9 cellular contexts compared by ENCODE assay signal in genomic region chr6:41937881-41938574, GRCh38. TPM values are rescaled to one million over a fixed set of nuclear protein-coding genes. Genes with fewer than 3 reads are reported as not detected.
A peak's percentile ranks its signal among the peaks of the same experiment; 100 is the strongest.
DNase-seq lines count a peak whose midpoint lies in the region; ATAC-seq and TF ChIP-seq lines count a peak whose summit lies in the region.
"Had no signal": no experiment of that assay in that cellular context is flagged by ENCODE, and none has a peak within 500 bp of the region (broad histone marks: within the 10 kb centered on the region; RNA-seq: fewer than 3 reads in every experiment).

No MANE protein-coding gene starts in this region.

- H3K27me3 Mint-ChIP-seq in nephron progenitor cell (ENCODE audit: low read depth, poor library complexity), result peaks cover 10% of the 10 kb centered on the region

- CTCF ChIA-PET in HEK293 (lab: Yijun Ruan, JAX), result interaction anchor here (1.0 to 13.4 kb wide), 12 partner anchors 12 to 276 kb away, joined by 3 to 160 read pairs (median 8); partner anchors contain the start of genes BYSL, MED20 and TOMM6

- H3K4me1 ChIP-seq in HEK293 (ENCODE audit: control insufficient read depth, insufficient read depth, low read length), result peaks cover 20% of the 10 kb centered on the region
- H3K4me1 ChIP-seq in breast epithelium, result peaks cover 19 to 26% of the 10 kb centered on the region in 2 donors

- H3K36me3 Mint-ChIP-seq in nephron progenitor cell (ENCODE audit: low read depth), result peaks cover 13% of the 10 kb centered on the region

- TF ChIP-seq POLR2A in breast epithelium (IDR thresholded peaks at IDR 0.05), result no peak

- no peaks in the 10 kb centered on the region for H3K27me3 ChIP-seq in breast epithelium

- no peak for TF ChIP-seq CTCF in HEK293 (tag by site-specific recombination; IDR thresholded peaks at IDR 0.05)
- TF ChIP-seq CTCF in breast epithelium (IDR thresholded peaks at IDR 0.05), result no peak
- TF ChIP-seq CTCF in nephron progenitor cell (IDR thresholded peaks at IDR 0.05), result no peak

- peak overlapping the region; percentile 22 for H3K27ac Mint-ChIP-seq in nephron progenitor cell

- DNase-seq in SK-N-MC (ENCODE audit: low read depth, low spot score) (no peak), breast epithelium (ENCODE audit: low spot score in 2 of 2) (no peak), nephron progenitor cell (no peak), NCI-H226 (no peak), SK-N-DZ (ENCODE audit: low spot score) (no peak), NCI-H146 (lab: John Stamatoyannopoulos, UW) (no peak)

- intact Hi-C loops in breast epithelium (cut with DNase I; ENCODE audit: low total_unique reads), result loop anchor here (10.0 kb wide), 2 partner anchors 153 to 1047 kb away; partner anchors contain the start of genes PPP2R5D, PRICKLE4 and TOMM6

- peaks cover 44% of the 10 kb centered on the region for H3K4me1 Mint-ChIP-seq in nephron progenitor cell

- no peak overlapping the region for H3K9ac ChIP-seq in SK-N-MC (ENCODE audit: insufficient read length)
- H3K9ac ChIP-seq: KMS-11 had no signal

- no peaks in the 10 kb centered on the region for H3K9me3 ChIP-seq in HEK293 (ENCODE audit: control insufficient read depth, insufficient read depth, low read depth, low read length)
- H3K9me3 ChIP-seq in SK-N-MC (ENCODE audit: low read depth, low read length), result no peaks in the 10 kb centered on the region
- H3K9me3 ChIP-seq in breast epithelium, result no peaks in the 10 kb centered on the region

- H3K4me3 Mint-ChIP-seq in nephron progenitor cell, result no peak overlapping the region

- POLR2A ChIA-PET in HEK293 (lab: Yijun Ruan, JAX), result interaction anchor here (0.6 to 3.3 kb wide), 4 partner anchors 10 to 820 kb away, joined by 3 to 19 read pairs (median 6); partner anchors contain the start of genes BYSL and MED20

- H3K4me3 ChIP-seq in HEK293 (ENCODE audit: low read depth, low read length), result no peak overlapping the region
- peak overlapping the region; percentile 95; the same call in 1 of the 2 replicates for H3K4me3 ChIP-seq in SK-N-MC
- peak overlapping the region in 1 of 3 donors; percentile 20 for H3K4me3 ChIP-seq in breast epithelium

- ATAC-seq in GM18909 (IDR thresholded peaks at IDR 0.05; ENCODE audit: poor library complexity, unreplicated experiment), result no peak

- H3K9me3 Mint-ChIP-seq in nephron progenitor cell, result no peaks in the 10 kb centered on the region

- H3K36me3 ChIP-seq in HEK293 (ENCODE audit: control insufficient read depth in 2 of 2, insufficient read depth in 1 of 2, low read length in 2 of 2), result peaks cover 8 to 54% of the 10 kb centered on the region in 2 experiments
- H3K36me3 ChIP-seq in SK-N-MC (ENCODE audit: insufficient read depth, low read length), result peaks cover 35% of the 10 kb centered on the region
- H3K36me3 ChIP-seq in breast epithelium, result peaks cover 5% of the 10 kb centered on the region

- H3K27ac ChIP-seq in HEK293 (ENCODE audit: extremely low read depth, low read depth, low read length), result no peak overlapping the region
- H3K27ac ChIP-seq in SK-N-MC, result peak overlapping the region; percentile 51
- H3K27ac ChIP-seq in breast epithelium, result peak overlapping the region; percentile 52 to 78
- H3K27ac ChIP-seq: KMS-11 had no signal

TF ChIP-seq in HEK293, 187 proteins besides CTCF, POLR2A, EP300 and RAD21:
- TF ChIP-seq OSR2 (tag by site-specific recombination; IDR thresholded peaks at IDR 0.05), result peak; percentile 91
- TF ChIP-seq INSM2 (tag by site-specific recombination; IDR thresholded peaks at IDR 0.05), result no peak
- TF ChIP-seq ZBTB48 (tag by site-specific recombination; IDR thresholded peaks at IDR 0.05), result 0 out of 2 replicates have a peak, but pooled peaks have one; percentile 32
- no peak for TF ChIP-seq GFI1B (tag by site-specific recombination; IDR thresholded peaks at IDR 0.05)

RNA-seq across cellular contexts. Expression of gene CCND3, which starts 3.6 kb away (rescaled TPM):
- total RNA-seq in breast epithelium, result 100 to 1,000 TPM; 115 to 297 (median 148) TPM
- polyA plus RNA-seq in SK-N-DZ (2014; cell fraction: cytosol; rRNA removed), result 27.2 and 32.7 TPM in 2 replicates
- polyA plus RNA-seq in SK-N-DZ (2014; cell fraction: nucleus; rRNA removed), result 23.1 and 30.9 TPM in 2 replicates

RNA-seq across cellular contexts. Expression of gene BYSL, which starts 16.7 kb away (rescaled TPM):
- total RNA-seq in breast epithelium, result 1 to 10 TPM; 7.7 to 8.8 (median 8.6) TPM
- polyA plus RNA-seq in SK-N-DZ (2014; cell fraction: cytosol; rRNA removed), result 25.3 and 30.9 TPM in 2 replicates
- 25.6 and 34.4 TPM in 2 replicates for polyA plus RNA-seq in SK-N-DZ (2014; cell fraction: nucleus; rRNA removed)

RNA-seq across cellular contexts. Expression of gene MED20, which starts 17.1 kb away (rescaled TPM):
- total RNA-seq in breast epithelium, result 10 to 100 TPM in 1 of 3 donors, 1 to 10 TPM in 2; 9.8 to 16.5 (median 9.8) TPM
- 39.9 and 40.5 TPM in 2 replicates for polyA plus RNA-seq in SK-N-DZ (2014; cell fraction: cytosol; rRNA removed)
- polyA plus RNA-seq in SK-N-DZ (2014; cell fraction: nucleus; rRNA removed), result 13.4 and 20.6 TPM in 2 replicates

RNA-seq across cellular contexts. Expression of gene USP49, which starts 42.9 kb away (rescaled TPM):
- total RNA-seq in breast epithelium, result 1 to 10 TPM; 3.4 to 4.9 (median 4.7) TPM
- polyA plus RNA-seq in SK-N-DZ (2014; cell fraction: cytosol; rRNA removed), result 7.7 and 7.9 TPM in 2 replicates
- 8.4 and 19.6 TPM in 2 replicates for polyA plus RNA-seq in SK-N-DZ (2014; cell fraction: nucleus; rRNA removed)
